8 cellular contexts compared by ENCODE assay signal in genomic region chr18:39841133-39842041, GRCh38.
DNase-seq lines count a peak whose midpoint lies in the region; ATAC-seq, FAIRE-seq and TF ChIP-seq lines count a peak whose summit lies in the region.

No MANE protein-coding gene starts in this region.

- H3K27me3 Mint-ChIP-seq in Caco-2 (ENCODE audit: insufficient read depth, unreplicated experiment), result peaks cover 4% of the 10 kb centered on the region
- peaks cover 23% of the 10 kb centered on the region for H3K27me3 Mint-ChIP-seq in activated naive CD4-positive, alpha-beta T cell treated with anti-CD3 and anti-CD28 coated beads for 36 hours (ENCODE audit: low read depth)
- no peaks in the 10 kb centered on the region for H3K27me3 Mint-ChIP-seq in CD8-positive, alpha-beta memory T cell

- BruUV-seq in Caco-2 (replicated peaks; lab: Mats Ljungman, UMichigan), result no TSS peak

- peaks cover 5% of the 10 kb centered on the region for H3K4me1 Mint-ChIP-seq in Caco-2 (ENCODE audit: low read depth, unreplicated experiment)
- H3K4me1 Mint-ChIP-seq in activated naive CD4-positive, alpha-beta T cell treated with anti-CD3 and anti-CD28 coated beads for 36 hours (ENCODE audit: low read depth), result no peaks in the 10 kb centered on the region
- H3K4me1 Mint-ChIP-seq in CD8-positive, alpha-beta memory T cell, result no peaks in the 10 kb centered on the region

- no peak overlapping the region for H3K27ac Mint-ChIP-seq in Caco-2 (ENCODE audit: unreplicated experiment)
- no peak overlapping the region for H3K27ac Mint-ChIP-seq in activated naive CD4-positive, alpha-beta T cell treated with anti-CD3 and anti-CD28 coated beads for 36 hours
- H3K27ac Mint-ChIP-seq in CD8-positive, alpha-beta memory T cell, result no peak overlapping the region

- intact Hi-C loops in Caco-2 (cut with micrococcal nuclease; ENCODE audit: unreplicated experiment) (loop anchor here (1.0 to 10.0 kb wide), 2 partner anchors 107 to 160 kb away; no protein-coding TSS in a partner anchor), pancreas (cut with DNase I) (no loop called here)
- intact Hi-C loops in activated naive CD4-positive, alpha-beta T cell treated with anti-CD3 and anti-CD28 coated beads for 36 hours (cut with micrococcal nuclease), result no loop called here

- no peaks in the 10 kb centered on the region for H3K36me3 Mint-ChIP-seq in Caco-2 (ENCODE audit: insufficient read depth, unreplicated experiment)
- no peaks in the 10 kb centered on the region for H3K36me3 Mint-ChIP-seq in activated naive CD4-positive, alpha-beta T cell treated with anti-CD3 and anti-CD28 coated beads for 36 hours (ENCODE audit: low read depth)
- H3K36me3 Mint-ChIP-seq in CD8-positive, alpha-beta memory T cell, result no peaks in the 10 kb centered on the region

- H3K4me3 Mint-ChIP-seq in Caco-2 (ENCODE audit: unreplicated experiment), result peak overlapping the region; percentile 91
- H3K4me3 Mint-ChIP-seq in activated naive CD4-positive, alpha-beta T cell treated with anti-CD3 and anti-CD28 coated beads for 36 hours, result no peak overlapping the region
- H3K4me3 Mint-ChIP-seq in CD8-positive, alpha-beta memory T cell, result no peak overlapping the region

- CTCF ChIA-PET in Caco-2 (lab: Charles Lee), result no interaction called here
- CTCF ChIA-PET in activated naive CD4-positive, alpha-beta T cell treated with anti-CD3 and anti-CD28 coated beads for 36 hours (lab: Charles Lee), result interaction anchor here (0.7 kb wide), 1 partner anchor 440 kb away, joined by 3 read pairs; no protein-coding TSS in a partner anchor
- CTCF ChIA-PET in CD8-positive, alpha-beta memory T cell (lab: Charles Lee), result no interaction called here

- peak overlapping the region; percentile 58 for H3K27ac ChIP-seq in WERI-Rb-1
- no peak overlapping the region for H3K27ac ChIP-seq in cardiac muscle cell
- no peak overlapping the region for H3K27ac ChIP-seq in pancreas
- no peak overlapping the region for H3K27ac ChIP-seq in CD8-positive, alpha-beta memory T cell (ENCODE audit: low read depth, low read length)

- no peaks in the 10 kb centered on the region for H3K36me3 ChIP-seq in Caco-2 (ENCODE audit: control insufficient read depth, insufficient read depth, low read length)
- H3K36me3 ChIP-seq in WERI-Rb-1, result no peaks in the 10 kb centered on the region; the same call in 1 of the 2 replicates
- no peaks in the 10 kb centered on the region for H3K36me3 ChIP-seq in cardiac muscle cell
- no peaks in the 10 kb centered on the region for H3K36me3 ChIP-seq in pancreas
- no peaks in the 10 kb centered on the region for H3K36me3 ChIP-seq in CD8-positive, alpha-beta memory T cell (ENCODE audit: insufficient read depth, low read length)

- no peaks in the 10 kb centered on the region for H3K27me3 ChIP-seq in Caco-2 (replicated peaks; ENCODE audit: control insufficient read depth, insufficient read depth, low read length)
- no peaks in the 10 kb centered on the region for H3K27me3 ChIP-seq in WERI-Rb-1 (ENCODE audit: insufficient read depth, low read depth, severe bottlenecking)
- no peaks in the 10 kb centered on the region for H3K27me3 ChIP-seq in cardiac muscle cell
- H3K27me3 ChIP-seq in pancreas, result peaks cover 0 to 10% (median 2%) of the 10 kb centered on the region in 4 donors
- H3K27me3 ChIP-seq in CD8-positive, alpha-beta memory T cell (ENCODE audit: insufficient read depth, low read length, poor library complexity, severe bottlenecking), result no peaks in the 10 kb centered on the region

- POLR2A ChIA-PET in Caco-2 (lab: Charles Lee), result no interaction called here
- POLR2A ChIA-PET in CD8-positive, alpha-beta memory T cell (lab: Charles Lee), result no interaction called here

- H3K9me3 Mint-ChIP-seq in Caco-2 (ENCODE audit: unreplicated experiment), result no peaks in the 10 kb centered on the region
- peaks cover 2% of the 10 kb centered on the region for H3K9me3 Mint-ChIP-seq in activated naive CD4-positive, alpha-beta T cell treated with anti-CD3 and anti-CD28 coated beads for 36 hours
- peaks cover 1 to 18% (median 15%) of the 10 kb centered on the region in 5 donors for H3K9me3 Mint-ChIP-seq in CD8-positive, alpha-beta memory T cell

- DNase-seq in Caco-2 (peak; percentile 53 to 59), NCI-H1417 treated with DMSO at 0.1 percent for 48 hours (lab: John Stamatoyannopoulos, UW) (peak; percentile 74), WERI-Rb-1 (peak; percentile 89), cardiac muscle cell (ENCODE audit: low read depth in 1 of 2, low spot score in 1 of 2) (peak; percentile 64 to 84), pancreas (peak in 5 of 6 donors; percentile 11 to 68 (median 41))
- DNase-seq in activated naive CD4-positive, alpha-beta T cell treated with anti-CD3 and anti-CD28 coated beads for 36 hours, result no peak
- no peak for DNase-seq in CD8-positive, alpha-beta memory T cell

- peak; percentile 53 to 92 (median 88) for ATAC-seq in pancreas
- ATAC-seq in HG03135 (IDR thresholded peaks at IDR 0.05; ENCODE audit: unreplicated experiment), result no peak

- H3K4me3 ChIP-seq in Caco-2 (ENCODE audit: low read depth, low read length) (peak overlapping the region; percentile 33), WERI-Rb-1 (ENCODE audit: low read depth, low read length) (peak overlapping the region; percentile 54), cardiac muscle cell (peak overlapping the region; percentile 37), pancreas (peak overlapping the region in 2 of 4 donors; percentile 22 to 36)
- no peak overlapping the region for H3K4me3 ChIP-seq in CD8-positive, alpha-beta memory T cell (ENCODE audit: low read length)

- 3 to 5% methylated on average over 46 of the region's 46 CpGs for WGBS in pancreas, 2 donors

- FAIRE-seq in pancreas (lab: Jason Lieb, UNC), result no peak

- H3K9me3 ChIP-seq in Caco-2 (no peaks in the 10 kb centered on the region), WERI-Rb-1 (ENCODE audit: severe bottlenecking) (no peaks in the 10 kb centered on the region), cardiac muscle cell (ENCODE audit: low read depth) (no peaks in the 10 kb centered on the region), pancreas (no peaks in the 10 kb centered on the region)
- no peaks in the 10 kb centered on the region for H3K9me3 ChIP-seq in CD8-positive, alpha-beta memory T cell (ENCODE audit: low read length)

- TF ChIP-seq CTCF in Caco-2 (IDR thresholded peaks at IDR 0.05; ENCODE audit: insufficient read depth in 1 of 2, low read depth in 1 of 2, low read length in 1 of 2, severe bottlenecking in 1 of 2, unreplicated experiment in 1 of 2), result peak in 1 of 2 experiments; percentile 35
- peak; percentile 66 for TF ChIP-seq CTCF in WERI-Rb-1 (IDR thresholded peaks at IDR 0.05; ENCODE audit: low read depth, low read length)
- peak; percentile 55 for TF ChIP-seq CTCF in cardiac muscle cell (IDR thresholded peaks at IDR 0.05; ENCODE audit: low read depth, low read length)
- no peak for TF ChIP-seq CTCF in pancreas (IDR thresholded peaks at IDR 0.05)

- H3K4me1 ChIP-seq in Caco-2, result no peaks in the 10 kb centered on the region
- no peaks in the 10 kb centered on the region for H3K4me1 ChIP-seq in cardiac muscle cell (ENCODE audit: low read depth)
- no peaks in the 10 kb centered on the region for H3K4me1 ChIP-seq in pancreas
- H3K4me1 ChIP-seq in CD8-positive, alpha-beta memory T cell (ENCODE audit: insufficient read depth, low read length), result no peaks in the 10 kb centered on the region

Comparison
In these comparisons a context has a peak if more than half of its experiments do, and no peak if none do; other contexts are left out.
1. DNase-seq: peak in Caco-2 (2 of 2), NCI-H1417 treated with DMSO at 0.1 percent for 48 hours (single experiment), WERI-Rb-1 (single experiment), cardiac muscle cell (2 of 2) and pancreas (5 of 6); none in activated naive CD4-positive, alpha-beta T cell treated with anti-CD3 and anti-CD28 coated beads for 36 hours (single experiment) and CD8-positive, alpha-beta memory T cell (0 of 5).
2. CTCF ChIP-seq: peak in WERI-Rb-1 (single experiment) and cardiac muscle cell (single experiment); none in pancreas (0 of 4).